ENCODE assay signal across 13 cellular contexts in genomic region chr16:72986011-72986410, GRCh38.
DNase-seq lines count a peak whose midpoint lies in the region; ATAC-seq, FAIRE-seq and TF ChIP-seq lines count a peak whose summit lies in the region.
"Had no signal": no experiment of that assay in that cellular context is flagged by ENCODE, and none has a peak within 500 bp of the region (broad histone marks: within the 10 kb centered on the region; RNA-seq: fewer than 3 reads in every experiment).

No MANE protein-coding gene starts in this region.

- H3K36me3 ChIP-seq in ACC112 (ENCODE audit: insufficient read depth, low read length), result peaks cover 5% of the 10 kb centered on the region; the same call in 1 of the 2 replicates
- H3K36me3 ChIP-seq in kidney (ENCODE audit: control insufficient read depth in 1 of 2, insufficient read depth in 2 of 2, low read length in 2 of 2), result no peaks in the 10 kb centered on the region
- H3K36me3 ChIP-seq in rectal smooth muscle tissue (ENCODE audit: control insufficient read depth, insufficient read depth, low read length), result no peaks in the 10 kb centered on the region
- H3K36me3 ChIP-seq: SJSA1 had no signal

- no peak for DNase-seq in chondrocyte (ENCODE audit: low spot score)
- peak; percentile 84 for DNase-seq in kidney
- no peak for DNase-seq in NCI-H446 treated with DMSO at 0.1 percent for 48 hours (lab: John Stamatoyannopoulos, UW)
- no peak for DNase-seq in endothelial cell (ENCODE audit: low spot score)
- DNase-seq in kidney glomerular epithelial cell (lab: John Stamatoyannopoulos, UW), result no peak
- DNase-seq: foreskin melanocyte had no signal

- intact Hi-C loops in kidney (cut with DNase I), result no loop called here

- H3K27ac ChIP-seq in ACC112 (ENCODE audit: low read depth, low read length) (peak overlapping the region; percentile 99), kidney (ENCODE audit: low read depth in 2 of 2, low read length in 2 of 2) (peak overlapping the region; percentile 61 to 67), rectal smooth muscle tissue (ENCODE audit: low read depth, low read length) (peak overlapping the region; percentile 67)
- H3K27ac ChIP-seq: SJSA1 had no signal

- no peaks in the 10 kb centered on the region for H3K9me3 ChIP-seq in kidney (ENCODE audit: control insufficient read depth in 1 of 2, low read length in 2 of 2)
- H3K9me3 ChIP-seq: SJSA1 had no signal

- H3K4me1 ChIP-seq in ACC112 (ENCODE audit: control insufficient read depth, insufficient read depth, low read length, unreplicated experiment) (peaks cover 56% of the 10 kb centered on the region), kidney (ENCODE audit: control insufficient read depth in 1 of 2, insufficient read depth in 1 of 2, low read depth in 1 of 2, low read length in 2 of 2) (peaks cover 16 to 44% of the 10 kb centered on the region in 2 donors), rectal smooth muscle tissue (ENCODE audit: control insufficient read depth, insufficient read depth, low read length) (peaks cover 30% of the 10 kb centered on the region)

- H3K27ac Mint-ChIP-seq in chondrocyte (ENCODE audit: unreplicated experiment) (peak overlapping the region; percentile 93), endothelial cell (ENCODE audit: unreplicated experiment) (no peak overlapping the region)
- H3K27ac Mint-ChIP-seq: memory B cell; stimulated activated memory B cell treated with anti-CD40 and anti-IgM and Interleukin-4, amounts not matched to agents 10 μg/mL and 1 μg/mL and 100 μg/mL, for 72 hours had no signal

- ATAC-seq in GM19328 (IDR thresholded peaks at IDR 0.05; ENCODE audit: unreplicated experiment), result no peak
- ATAC-seq: GM12878; stimulated activated memory B cell treated with anti-CD40 and anti-IgM and Interleukin-4, amounts not matched to agents 10 μg/mL and 1 μg/mL and 100 μg/mL, for 72 hours had no signal

- H3K4me1 Mint-ChIP-seq in chondrocyte (ENCODE audit: low read depth) (peaks cover 98% of the 10 kb centered on the region), endothelial cell (ENCODE audit: unreplicated experiment) (no peaks in the 10 kb centered on the region)
- H3K4me1 Mint-ChIP-seq: memory B cell had no signal

- no peaks in the 10 kb centered on the region for H3K27me3 Mint-ChIP-seq in chondrocyte (ENCODE audit: low read depth)
- H3K27me3 Mint-ChIP-seq in endothelial cell (ENCODE audit: unreplicated experiment), result peaks cover under 1% of the 10 kb centered on the region
- H3K27me3 Mint-ChIP-seq: memory B cell; stimulated activated memory B cell treated with anti-CD40 and anti-IgM and Interleukin-4, amounts not matched to agents 10 μg/mL and 1 μg/mL and 100 μg/mL, for 72 hours had no signal

- no peaks in the 10 kb centered on the region for H3K27me3 ChIP-seq in ACC112 (ENCODE audit: insufficient read depth, low read length)
- no peaks in the 10 kb centered on the region for H3K27me3 ChIP-seq in rectal smooth muscle tissue (ENCODE audit: control insufficient read depth, insufficient read depth, low read length)
- H3K27me3 ChIP-seq: SJSA1 had no signal

- H2AFZ ChIP-seq in ACC112 (ENCODE audit: low read length, unreplicated experiment), result peak overlapping the region; percentile 33

- peak overlapping the region; percentile 55 for H3K4me3 Mint-ChIP-seq in chondrocyte (ENCODE audit: unreplicated experiment)
- H3K4me3 Mint-ChIP-seq in endothelial cell (ENCODE audit: unreplicated experiment), result no peak overlapping the region
- H3K4me3 Mint-ChIP-seq: memory B cell; stimulated activated memory B cell treated with anti-CD40 and anti-IgM and Interleukin-4, amounts not matched to agents 10 μg/mL and 1 μg/mL and 100 μg/mL, for 72 hours had no signal

- H3K9ac ChIP-seq in kidney (ENCODE audit: low read length in 2 of 2) (no peak overlapping the region), rectal smooth muscle tissue (ENCODE audit: low read length) (no peak overlapping the region)

- H3K79me2 ChIP-seq in ACC112 (ENCODE audit: control insufficient read depth, insufficient read depth, low read length, unreplicated experiment), result peaks cover 75% of the 10 kb centered on the region

- TF ChIP-seq CTCF in chondrocyte (IDR thresholded peaks at IDR 0.05) (no peak), kidney (IDR thresholded peaks at IDR 0.05; ENCODE audit: borderline replicate concordance, extremely low read depth, insufficient read depth) (no peak), endothelial cell (IDR thresholded peaks at IDR 0.05; ENCODE audit: unreplicated experiment) (no peak)

- no peaks in the 10 kb centered on the region for H3K9me3 Mint-ChIP-seq in chondrocyte (ENCODE audit: low read depth)
- no peaks in the 10 kb centered on the region for H3K9me3 Mint-ChIP-seq in endothelial cell (ENCODE audit: unreplicated experiment)
- H3K9me3 Mint-ChIP-seq: memory B cell; stimulated activated memory B cell treated with anti-CD40 and anti-IgM and Interleukin-4, amounts not matched to agents 10 μg/mL and 1 μg/mL and 100 μg/mL, for 72 hours had no signal

- no peaks in the 10 kb centered on the region for H3K36me3 Mint-ChIP-seq in chondrocyte (ENCODE audit: low read depth)
- no peaks in the 10 kb centered on the region for H3K36me3 Mint-ChIP-seq in endothelial cell (ENCODE audit: low read depth, unreplicated experiment)
- H3K36me3 Mint-ChIP-seq: memory B cell; stimulated activated memory B cell treated with anti-CD40 and anti-IgM and Interleukin-4, amounts not matched to agents 10 μg/mL and 1 μg/mL and 100 μg/mL, for 72 hours had no signal

- H3K4me3 ChIP-seq in ACC112 (ENCODE audit: low read depth, low read length) (peak overlapping the region; percentile 46), kidney (ENCODE audit: low read length in 2 of 2) (no peak overlapping the region), rectal smooth muscle tissue (ENCODE audit: low read length) (no peak overlapping the region)
- H3K4me3 ChIP-seq: GM12878, SJSA1 had no signal

- FAIRE-seq in kidney (lab: Jason Lieb, UNC), result no peak
- FAIRE-seq: GM12878 had no signal
